Comparison of ENCODE assay signal across 32 cellular contexts in the genomic region with DNA sequence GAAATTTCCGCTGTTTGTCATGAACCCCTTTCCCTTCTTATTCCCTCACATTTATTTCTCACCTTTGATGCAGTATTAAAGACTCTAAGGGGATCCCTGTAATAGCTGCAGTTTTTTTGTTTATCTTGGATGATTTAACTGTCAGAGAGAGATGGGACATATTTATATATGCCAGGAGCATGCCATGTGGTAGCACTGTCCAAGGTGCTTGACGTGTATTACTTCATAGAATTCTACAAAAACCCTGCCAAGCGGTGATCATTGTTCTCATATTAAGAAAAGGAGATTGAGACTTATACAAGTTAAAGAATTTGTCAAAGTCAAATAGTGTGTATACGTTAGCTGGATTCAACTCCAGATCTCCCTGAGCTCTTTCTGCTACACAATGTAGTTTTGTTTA.
"Had no signal": no experiment of that assay in that cellular context is flagged by ENCODE, and none has a peak within 500 bp of the region (broad histone marks: within the 10 kb centered on the region; RNA-seq: fewer than 3 reads in every experiment).

No MANE protein-coding gene starts in this region.

- H3K27me3 Mint-ChIP-seq: naive B cell; progenitor cell of endocrine pancreas; stimulated activated naive B cell treated with anti-CD40 and anti-IgM and Interleukin-4, amounts not matched to agents 10 μg/mL and 1 μg/mL and 100 μg/mL, for 72 hours had no signal

- FAIRE-seq: islet of Langerhans, kidney had no signal

- H3K4me3 ChIP-seq: left lung, lower lobe of right lung, neural progenitor cell, right atrium auricular region, skin epidermis, stomach, testis, thyroid gland, transverse colon, upper lobe of left lung, vagina had no signal

- DNase-seq: immature natural killer cell; kidney; left colon; left lung; lower lobe of right lung; mammary epithelial cell; mesendoderm; naive B cell; natural killer cell; nephron progenitor cell; occipital lobe; stimulated activated CD4-positive, alpha-beta T cell treated with anti-CD3 and anti-CD28 coated beads, Interleukin-12 subunit alpha, Interleukin-12 subunit beta, amount 100 ng/mL, for 4 hours; stimulated activated CD4-positive, alpha-beta T cell treated with anti-CD3 and anti-CD28 coated beads, Interleukin-15, amount 100 ng/mL, for 24 hours; stimulated activated CD4-positive, alpha-beta T cell treated with anti-CD3 and anti-CD28 coated beads, Interleukin-2, amount 100 ng/mL, for 24 hours; stimulated activated CD4-positive, alpha-beta T cell treated with anti-CD3 and anti-CD28 coated beads, Interleukin-4, amount 100 ng/mL, for 1 hour; stimulated activated naive B cell treated with anti-CD40 and anti-IgM and Interleukin-4, amounts not matched to agents 10 μg/mL and 1 μg/mL and 100 μg/mL, for 72 hours; stimulated activated naive CD8-positive, alpha-beta T cell treated with anti-CD3 and anti-CD28 coated beads, Interleukin-15, Interleukin-2, amounts not matched to agents 100 U/mL and 50 U/mL, for 24 hours; stomach; testis; thyroid gland; transverse colon; upper lobe of left lung had no signal

- H3K36me3 Mint-ChIP-seq: immature natural killer cell; mesothelial cell of epicardium; naive B cell; natural killer cell; stimulated activated naive B cell treated with anti-CD40 and anti-IgM and Interleukin-4, amounts not matched to agents 10 μg/mL and 1 μg/mL and 100 μg/mL, for 72 hours had no signal

- H3K9me3 ChIP-seq: left lung, lower lobe of right lung, neutrophil, right atrium auricular region, stomach, testis, thyroid gland, transverse colon, upper lobe of left lung, vagina had no signal

- H3K4me2 ChIP-seq: neural progenitor cell had no signal

- H3K9ac ChIP-seq: neural progenitor cell, parathyroid adenoma had no signal

- H2AFZ ChIP-seq: neural progenitor cell, parathyroid adenoma had no signal

- H3K9me3 Mint-ChIP-seq: immature natural killer cell; mesothelial cell of epicardium; natural killer cell; nephron progenitor cell; stimulated activated naive B cell treated with anti-CD40 and anti-IgM and Interleukin-4, amounts not matched to agents 10 μg/mL and 1 μg/mL and 100 μg/mL, for 72 hours had no signal

- H3K27me3 ChIP-seq: left lung, neural progenitor cell, neutrophil, right atrium auricular region, stomach, testis, thyroid gland, transverse colon, upper lobe of left lung, vagina had no signal

- H3K27ac Mint-ChIP-seq: mesothelial cell of epicardium; naive B cell; natural killer cell; nephron progenitor cell; neural progenitor cell; progenitor cell of endocrine pancreas; stimulated activated naive B cell treated with anti-CD40 and anti-IgM and Interleukin-4, amounts not matched to agents 10 μg/mL and 1 μg/mL and 100 μg/mL, for 72 hours had no signal

- H3K36me3 ChIP-seq: left lung, lower lobe of right lung, neural progenitor cell, neutrophil, right atrium auricular region, stomach, thyroid gland, transverse colon, upper lobe of left lung, vagina had no signal

- H3K4me3 Mint-ChIP-seq: immature natural killer cell; mesothelial cell of epicardium; naive B cell; natural killer cell; nephron progenitor cell; neural progenitor cell; stimulated activated naive B cell treated with anti-CD40 and anti-IgM and Interleukin-4, amounts not matched to agents 10 μg/mL and 1 μg/mL and 100 μg/mL, for 72 hours had no signal

- ATAC-seq: left colon; left lung; lower lobe of right lung; natural killer cell; sciatic nerve; stimulated activated naive B cell treated with anti-CD40 and anti-IgM and Interleukin-4, amounts not matched to agents 10 μg/mL and 1 μg/mL and 100 μg/mL, for 72 hours; stimulated activated naive CD8-positive, alpha-beta T cell treated with anti-CD3 and anti-CD28 coated beads, Interleukin-15, Interleukin-2, amounts not matched to agents 100 U/mL and 50 U/mL, for 24 hours had no signal

- H3K4me1 ChIP-seq: parathyroid adenoma, right atrium auricular region, testis had no signal

- H3K79me2 ChIP-seq: parathyroid adenoma had no signal

- H3K27ac ChIP-seq: left lung, lower lobe of right lung, neural progenitor cell, neutrophil, parathyroid adenoma, right atrium auricular region, skin epidermis, stomach, testis, thyroid gland, transverse colon, upper lobe of left lung, vagina had no signal
